ENCODE assay signal across 1 cellular context in genomic region chr2:86073225-86073624, GRCh38.
TF ChIP-seq lines count a peak whose summit lies in the region.

No MANE protein-coding gene starts in this region.

TF ChIP-seq in HepG2, 621 proteins besides CTCF, POLR2A, EP300 and RAD21:
- TF ChIP-seq TIGD3 (CRISPR knock-in tag; IDR thresholded peaks at IDR 0.05; ENCODE audit: borderline replicate concordance), result no peak
- no peak for TF ChIP-seq HNF4A (CRISPR knock-in tag; IDR thresholded peaks at IDR 0.05)
- no peak for TF ChIP-seq FOXA3 (CRISPR knock-in tag; IDR thresholded peaks at IDR 0.05)
- no peak for TF ChIP-seq ZNF878 (CRISPR knock-in tag; IDR thresholded peaks at IDR 0.05)
- TF ChIP-seq SRF (IDR thresholded peaks at IDR 0.05; ENCODE audit: low read depth, low read length), result no peak
- no peak for TF ChIP-seq PAWR (CRISPR knock-in tag; IDR thresholded peaks at IDR 0.05; ENCODE audit: borderline replicate concordance)
- no peak for TF ChIP-seq ETV5 (CRISPR knock-in tag; IDR thresholded peaks at IDR 0.05; ENCODE audit: borderline replicate concordance)
- no peak for TF ChIP-seq ZNF556 (CRISPR knock-in tag; IDR thresholded peaks at IDR 0.05; ENCODE audit: borderline replicate concordance)
- no peak for TF ChIP-seq HOXA9 (CRISPR knock-in tag; IDR thresholded peaks at IDR 0.05; ENCODE audit: borderline replicate concordance)
- no peak for TF ChIP-seq FOXA1 (IDR thresholded peaks at IDR 0.05)
- TF ChIP-seq FOXA1 (CRISPR knock-in tag; IDR thresholded peaks at IDR 0.05), result no peak
- no peak for TF ChIP-seq ZBTB37 (CRISPR knock-in tag; IDR thresholded peaks at IDR 0.05)
- TF ChIP-seq ZNF251 (CRISPR knock-in tag; IDR thresholded peaks at IDR 0.05), result no peak
- no peak for TF ChIP-seq ZFP36L1 (CRISPR knock-in tag; IDR thresholded peaks at IDR 0.05)
TF ChIP-seq in HepG2: peak in this region for 0.
